In genomic region chr4:171087089-171087488, GRCh38 we compare ENCODE assay signal across 9 cellular contexts.
"Had no signal": no experiment of that assay in that cellular context is flagged by ENCODE, and none has a peak within 500 bp of the region (broad histone marks: within the 10 kb centered on the region; RNA-seq: fewer than 3 reads in every experiment).

No MANE protein-coding gene starts in this region.

- H3K4me2 ChIP-seq: KMS-11 had no signal

- H3K27ac ChIP-seq: HL-60, KMS-11 had no signal

- ATAC-seq: HepG2, K562 had no signal

- FAIRE-seq: HepG2, HTR-8/SVneo, K562 had no signal

- H3K4me3 ChIP-seq: K562 had no signal

- DNase-seq: IMR-90, Karpas-422, KBM-7, KG1 had no signal
